In genomic region chr7:82838314-82838713, GRCh38 we compare ENCODE assay signal across 22 cellular contexts.
"Had no signal": no experiment of that assay in that cellular context is flagged by ENCODE, and none has a peak within 500 bp of the region (broad histone marks: within the 10 kb centered on the region; RNA-seq: fewer than 3 reads in every experiment).

No MANE protein-coding gene starts in this region.

- H2AFZ ChIP-seq: hepatocyte had no signal

- H3K4me3 ChIP-seq: body of pancreas, gastrocnemius medialis, hepatocyte, prostate gland, spleen, tibial nerve had no signal

- DNase-seq: activated CD4-positive, alpha-beta memory T cell treated with anti-CD3 and anti-CD28 coated beads for 36 hours; activated CD4-positive, alpha-beta T cell treated with anti-CD3 and anti-CD28 coated beads, Interleukin-2, amount 10 ng/mL, durations not matched to agents 24 days and 14 days; activated CD4-positive, CD25-positive, alpha-beta regulatory T cell treated with anti-CD3 and anti-CD28 coated beads, Interleukin-2, amount 50 U/mL, for 72 hours; activated CD8-positive, alpha-beta memory T cell treated with anti-CD3 and anti-CD28 coated beads, Interleukin-2, amount 50 U/mL, for 48 hours; activated T-cell treated with anti-CD3 and anti-CD28 coated beads, Interleukin-2, amount 50 U/mL, for 24 hours; aorta; body of pancreas; effector CD8-positive, alpha-beta T cell; gastrocnemius medialis; naive B cell; nephron progenitor cell; spleen; stimulated activated naive CD4-positive, alpha-beta T cell treated with Interleukin-2 at 50 U/mL for 16 hours; T-helper 2 cell had no signal

- H3K36me3 ChIP-seq: gastrocnemius medialis, neutrophil, prostate gland, spleen, tibial nerve had no signal

- ATAC-seq: activated T-helper 17 cell treated with anti-CD3 and anti-CD28 coated beads, Interleukin-2, amount 50 U/mL, for 72 hours; body of pancreas; gastrocnemius medialis had no signal

- FAIRE-seq: colon, endometrium, keratinocyte had no signal

- H3K27ac ChIP-seq: body of pancreas, gastrocnemius medialis, hepatocyte, neutrophil, prostate gland, spleen, tibial nerve had no signal

- H3K27me3 ChIP-seq: body of pancreas, gastrocnemius medialis, hepatocyte, neutrophil, spleen, tibial nerve had no signal

- H3K79me2 ChIP-seq: hepatocyte had no signal

- H3K4me1 ChIP-seq: body of pancreas, gastrocnemius medialis, prostate gland, spleen had no signal

- H3K4me2 ChIP-seq: hepatocyte had no signal

- H3K9me3 ChIP-seq: body of pancreas, neutrophil, prostate gland, tibial nerve had no signal
